22 cellular contexts compared by ENCODE assay signal in the genomic region with DNA sequence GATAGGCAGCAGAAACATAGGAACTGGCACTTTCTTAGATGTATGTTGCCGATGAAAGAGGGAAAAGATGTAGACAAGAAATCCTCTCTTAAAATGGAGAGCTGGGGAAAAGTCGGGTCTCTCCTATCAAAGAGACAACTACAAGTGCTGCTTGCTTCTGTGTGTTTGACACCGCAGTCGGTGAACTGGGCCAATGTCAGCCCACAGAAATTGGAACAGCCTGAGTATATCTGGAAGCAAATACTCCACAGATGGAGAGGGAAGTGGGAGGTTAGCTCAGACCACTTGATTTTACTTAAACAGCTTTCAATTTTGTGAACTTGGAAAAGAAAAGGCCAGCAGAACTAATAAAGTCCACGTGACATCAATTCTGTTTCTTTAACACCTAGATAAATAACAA.
"Had no signal": no experiment of that assay in that cellular context is flagged by ENCODE, and none has a peak within 500 bp of the region (broad histone marks: within the 10 kb centered on the region; RNA-seq: fewer than 3 reads in every experiment).

No MANE protein-coding gene starts in this region.

- H3K36me3 ChIP-seq: breast epithelium, heart left ventricle, right lobe of liver, thoracic aorta had no signal

- H3K4me2 ChIP-seq: smooth muscle cell had no signal

- ATAC-seq: activated CD4-positive, alpha-beta T cell treated with anti-CD3 and anti-CD28 coated beads for 36 hours; activated T-cell treated with anti-CD3 and anti-CD28 coated beads, Interleukin-2, amount 50 U/mL, for 4 hours; left colon; right lobe of liver; stimulated activated naive B cell treated with anti-CD40 and anti-IgM and Interleukin-4, amounts not matched to agents 10 μg/mL and 1 μg/mL and 100 μg/mL, for 72 hours had no signal

- H3K27me3 ChIP-seq: breast epithelium, heart left ventricle, right lobe of liver had no signal

- H3K9me3 ChIP-seq: breast epithelium, right lobe of liver, thoracic aorta had no signal

- H3K79me2 ChIP-seq: parathyroid adenoma had no signal

- H3K9ac ChIP-seq: parathyroid adenoma had no signal

- H3K4me1 ChIP-seq: breast epithelium, parathyroid adenoma had no signal

- H3K4me3 ChIP-seq: breast epithelium, right lobe of liver, smooth muscle cell, thoracic aorta had no signal

- H2AFZ ChIP-seq: parathyroid adenoma had no signal

- DNase-seq: activated B cell treated with CpG ODN at 0.5 μM for 24 hours; activated CD4-positive, alpha-beta T cell treated with anti-CD3 and anti-CD28 coated beads for 36 hours; activated CD4-positive, alpha-beta T cell treated with anti-CD3 and anti-CD28 coated beads, Interleukin-2, amount 50 U/mL, for 48 hours; activated CD8-positive, alpha-beta memory T cell treated with anti-CD3 and anti-CD28 coated beads, Interleukin-2, amount 50 U/mL, for 48 hours; activated naive CD4-positive, alpha-beta T cell; activated T-cell treated with anti-CD3 and anti-CD28 coated beads, Interleukin-2, amount 50 U/mL, for 4 hours; amniotic stem cell; cortex of kidney; endodermal cell; left colon; nucleus accumbens; right lobe of liver; stimulated activated CD4-positive, alpha-beta T cell treated with anti-CD3 and anti-CD28 coated beads, Interleukin-15, amount 100 ng/mL, for 24 hours; stimulated activated CD8-positive, alpha-beta memory T cell treated with anti-CD3 and anti-CD28 coated beads, Interleukin-4, amount 100 ng/mL, for 48 hours; stimulated activated naive B cell treated with anti-CD40 and anti-IgM and Interleukin-4, amounts not matched to agents 10 μg/mL and 1 μg/mL and 100 μg/mL, for 72 hours; T-helper 9 cell had no signal

- H3K27ac ChIP-seq: epithelial cell of prostate, parathyroid adenoma, right lobe of liver, thoracic aorta had no signal
